Comparison of ENCODE assay signal across 1 cellular context in genomic region chr5:44933686-44934085, GRCh38.
TF ChIP-seq lines count a peak whose summit lies in the region.

No MANE protein-coding gene starts in this region.

TF ChIP-seq in H1, 55 proteins besides CTCF, POLR2A, EP300 and RAD21 (continued from another document):
- TF ChIP-seq USF2 (IDR thresholded peaks at IDR 0.05; ENCODE audit: low read length) (no peak), MAFK (IDR thresholded peaks at IDR 0.05; ENCODE audit: low read depth, low read length) (no peak), SP2 (IDR thresholded peaks at IDR 0.05; ENCODE audit: low read length) (no peak), CBX5 (IDR thresholded peaks at IDR 0.05; ENCODE audit: low read depth, low read length) (no peak)
TF ChIP-seq in H1: peak in this region for 0.
